ENCODE assay signal across 8 cellular contexts in genomic region chr13:27362064-27362751, GRCh38.
DNase-seq lines count a peak whose midpoint lies in the region; ATAC-seq and TF ChIP-seq lines count a peak whose summit lies in the region.

No MANE protein-coding gene starts in this region.

- no peaks in the 10 kb centered on the region for H3K36me3 Mint-ChIP-seq in activated naive CD8-positive, alpha-beta T cell treated with anti-CD3 and anti-CD28 coated beads, Interleukin-2, amount 50 U/mL, for 24 hours (ENCODE audit: low read depth)

- intact Hi-C loops in left cardiac atrium (cut with DNase I): loop anchor here in 1 of 2 donors (5.0 kb wide), 1 partner anchor 465 kb away; no protein-coding TSS in a partner anchor
- intact Hi-C loops in posterior vena cava (cut with DNase I): loop anchor here (5.0 to 10.0 kb wide), 3 partner anchors 463 to 623 kb away; partner anchors contain the start of gene URAD (in 1 of the 2)

- ATAC-seq in activated naive CD8-positive, alpha-beta T cell treated with anti-CD3 and anti-CD28 coated beads, Interleukin-2, amount 50 U/mL, for 24 hours: peak; percentile 91
- ATAC-seq in left cardiac atrium: peak; percentile 96 to 97
- ATAC-seq in upper lobe of left lung (ENCODE audit: low FRiP score in 2 of 2): peak; percentile 93 to 97

- TF ChIP-seq CTCF in MM.1S (IDR thresholded peaks at IDR 0.05; ENCODE audit: low read length): peak; percentile 67
- TF ChIP-seq CTCF in upper lobe of left lung (IDR thresholded peaks at IDR 0.05): peak; percentile 89 to 96 (median 92)

- no peaks in the 10 kb centered on the region for H3K9me3 Mint-ChIP-seq in activated naive CD8-positive, alpha-beta T cell treated with anti-CD3 and anti-CD28 coated beads, Interleukin-2, amount 50 U/mL, for 24 hours

- H4K20me1 ChIP-seq in GM23248 (ENCODE audit: insufficient read depth) (no peaks in the 10 kb centered on the region), MM.1S (ENCODE audit: insufficient read depth, low read length) (no peaks in the 10 kb centered on the region)

- peaks cover 14% of the 10 kb centered on the region for H3K27me3 ChIP-seq in GM23248 (replicated peaks; ENCODE audit: insufficient read depth)
- H3K27me3 ChIP-seq in MM.1S (replicated peaks; ENCODE audit: insufficient read depth, low read length): no peaks in the 10 kb centered on the region
- H3K27me3 ChIP-seq in upper lobe of left lung: no peaks in the 10 kb centered on the region

- H3K9me2 ChIP-seq in GM23248 (ENCODE audit: insufficient read depth) (no peaks in the 10 kb centered on the region), MM.1S (replicated peaks; ENCODE audit: insufficient read depth, low read length) (no peaks in the 10 kb centered on the region)

- in situ Hi-C loops in GM23248 (cut with MboI): loop anchor here (10.0 kb wide), 1 partner anchor 623 kb away; the partner anchor contains the start of gene URAD

- H3F3A ChIP-seq in GM23248 (ENCODE audit: insufficient read depth): no peaks in the 10 kb centered on the region
- H3F3A ChIP-seq in MM.1S (ENCODE audit: insufficient read depth, low read length): no peaks in the 10 kb centered on the region

- 5 to 7% methylated on average over 35 to 36 of the region's 36 CpGs for WGBS in GM23248 (ENCODE audit: low coverage in 1 of 2, low lambda C conversion rate in 2 of 2, missing lambda C conversion rate in 2 of 2), 2 experiments
- WGBS in upper lobe of left lung, 2 donors: 6 to 30% methylated on average over 2 to 33 of the region's 36 CpGs

- H3K27me3 Mint-ChIP-seq in activated naive CD8-positive, alpha-beta T cell treated with anti-CD3 and anti-CD28 coated beads, Interleukin-2, amount 50 U/mL, for 24 hours: peaks cover 31% of the 10 kb centered on the region

- no peaks in the 10 kb centered on the region for H3K79me2 ChIP-seq in GM23248 (ENCODE audit: insufficient read depth)
- no peaks in the 10 kb centered on the region for H3K79me2 ChIP-seq in MM.1S (ENCODE audit: low read length)

- no peak overlapping the region for H3K27ac Mint-ChIP-seq in activated naive CD8-positive, alpha-beta T cell treated with anti-CD3 and anti-CD28 coated beads, Interleukin-2, amount 50 U/mL, for 24 hours

- peak overlapping the region; percentile 42 for H3K9ac ChIP-seq in GM23248
- H3K9ac ChIP-seq in MM.1S (ENCODE audit: low read length): peak overlapping the region; percentile 29; the same call in 1 of the 2 replicates

- no peak for TF ChIP-seq EP300 in upper lobe of left lung (IDR thresholded peaks at IDR 0.05)

- H3K4me3 Mint-ChIP-seq in activated naive CD8-positive, alpha-beta T cell treated with anti-CD3 and anti-CD28 coated beads, Interleukin-2, amount 50 U/mL, for 24 hours: no peak overlapping the region

- H3K27ac ChIP-seq in GM23248 (no peak overlapping the region), MM.1S (ENCODE audit: low read length) (no peak overlapping the region), upper lobe of left lung (no peak overlapping the region)

- H3K4me1 ChIP-seq in GM23248 (ENCODE audit: insufficient read depth) (no peaks in the 10 kb centered on the region), MM.1S (ENCODE audit: low read length) (no peaks in the 10 kb centered on the region), upper lobe of left lung (peaks cover 5 to 11% (median 10%) of the 10 kb centered on the region in 4 donors)

- peak overlapping the region; percentile 88 for H3K4me2 ChIP-seq in GM23248 (ENCODE audit: unreplicated experiment)
- H3K4me2 ChIP-seq in MM.1S (ENCODE audit: low read depth, low read length): peak overlapping the region; percentile 72

- H3K36me3 ChIP-seq in GM23248 (ENCODE audit: low read depth) (no peaks in the 10 kb centered on the region), MM.1S (replicated peaks; ENCODE audit: insufficient read depth, low read length) (no peaks in the 10 kb centered on the region), upper lobe of left lung (no peaks in the 10 kb centered on the region)

- DNase-seq in EL (peak; percentile 76), GM23248 (peak; percentile 86), MM.1S (peak; percentile 58), SW 1271 (lab: John Stamatoyannopoulos, UW) (peak; percentile 62 to 67), left cardiac atrium (peak; percentile 89), posterior vena cava (ENCODE audit: low spot score) (peak; percentile 96), upper lobe of left lung (peak; percentile 89 to 94)
- peak; percentile 84 for DNase-seq in activated naive CD8-positive, alpha-beta T cell treated with anti-CD3 and anti-CD28 coated beads, Interleukin-2, amount 50 U/mL, for 24 hours

- no peak for TF ChIP-seq POLR2A in upper lobe of left lung (IDR thresholded peaks at IDR 0.05)

- H3K9me3 ChIP-seq in GM23248 (ENCODE audit: low read depth) (no peaks in the 10 kb centered on the region), MM.1S (replicated peaks; ENCODE audit: insufficient read depth, low read length) (no peaks in the 10 kb centered on the region), upper lobe of left lung (no peaks in the 10 kb centered on the region)

- H3K4me1 Mint-ChIP-seq in activated naive CD8-positive, alpha-beta T cell treated with anti-CD3 and anti-CD28 coated beads, Interleukin-2, amount 50 U/mL, for 24 hours: peaks cover 6% of the 10 kb centered on the region

- peak overlapping the region; percentile 67 for H3K4me3 ChIP-seq in GM23248
- peak overlapping the region; percentile 50 for H3K4me3 ChIP-seq in MM.1S (ENCODE audit: low read length)
- peak overlapping the region; percentile 25 to 43 (median 38) for H3K4me3 ChIP-seq in upper lobe of left lung

- H2AFZ ChIP-seq in GM23248: peak overlapping the region; percentile 89
- peak overlapping the region; percentile 81 for H2AFZ ChIP-seq in MM.1S (ENCODE audit: low read length)
